Comparison of ENCODE assay signal across 25 cellular contexts in the genomic region with DNA sequence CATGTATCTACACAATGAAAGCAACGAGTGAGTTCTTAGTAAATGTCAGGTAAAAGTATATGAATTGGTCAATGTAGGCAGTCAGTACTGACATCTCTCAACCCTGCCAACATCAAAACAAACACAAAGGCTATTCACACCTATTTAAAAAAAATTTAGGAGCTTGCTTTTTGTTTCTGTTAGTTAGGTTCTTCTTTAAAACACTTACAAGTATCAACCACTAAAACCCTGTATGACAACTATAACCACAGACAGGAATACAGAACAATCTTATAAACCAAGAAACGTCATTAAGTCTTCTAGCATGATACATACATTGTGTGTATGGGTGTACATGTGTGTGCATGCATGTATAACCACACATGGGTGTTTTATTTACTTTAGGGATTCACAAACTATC.
"Had no signal": no experiment of that assay in that cellular context is flagged by ENCODE, and none has a peak within 500 bp of the region (broad histone marks: within the 10 kb centered on the region; RNA-seq: fewer than 3 reads in every experiment).

No MANE protein-coding gene starts in this region.

- H3K9ac ChIP-seq: KMS-11 had no signal

- ATAC-seq: activated CD8-positive, alpha-beta T cell treated with anti-CD3 and anti-CD28 coated beads for 36 hours; PC-3; SK-N-SH treated with all-trans-retinoic acid at 6 μM for 48 hours had no signal

- H3K36me3 ChIP-seq: adrenal gland, MG63 had no signal

- H3K27me3 Mint-ChIP-seq: activated naive CD8-positive, alpha-beta T cell treated with anti-CD3 and anti-CD28 coated beads, Interleukin-2, amount 10 ng/mL, durations not matched to agents 7 days and 5 days had no signal

- H3K27ac ChIP-seq: adrenal gland, KMS-11, SJSA1 had no signal

- H3K4me1 Mint-ChIP-seq: activated naive CD8-positive, alpha-beta T cell treated with anti-CD3 and anti-CD28 coated beads, Interleukin-2, amount 10 ng/mL, durations not matched to agents 7 days and 5 days had no signal

- H3K27me3 ChIP-seq: adrenal gland, MG63, SJSA1 had no signal

- DNase-seq: activated CD4-positive, alpha-beta T cell treated with anti-CD3 and anti-CD28 coated beads for 4 hours; activated CD8-positive, alpha-beta memory T cell treated with anti-CD3 and anti-CD28 coated beads, Interleukin-2, amount 50 U/mL, for 4 hours; activated CD8-positive, alpha-beta T cell treated with anti-CD3 and anti-CD28 coated beads for 36 hours; activated naive CD4-positive, alpha-beta T cell treated with anti-CD3 and anti-CD28 coated beads, Interleukin-2, amount 50 U/mL, for 16 hours; activated naive CD8-positive, alpha-beta T cell treated with anti-CD3 and anti-CD28 coated beads, Interleukin-2, amount 10 ng/mL, durations not matched to agents 7 days and 5 days; activated T-cell treated with anti-CD3 and anti-CD28 coated beads, Interleukin-2, amount 50 U/mL, for 72 hours; adrenal gland; anterior cingulate cortex; MG63; MV-4-11; NCI-H1105; NCI-H1436; NCI-H1694 treated with DMSO at 0.1 percent for 48 hours; NCI-H2029 treated with DMSO at 0.1 percent for 48 hours; NCI-H345; NCI-H510A treated with DMSO at 0.1 percent for 48 hours; NCI-H69; NK-92 treated with Interleukin-12 subunit alpha and Interleukin-12 subunit beta, amount 100 ng/mL, for 24 hours; PC-3; SHP77; SW 1271 had no signal

- H3K4me2 ChIP-seq: KMS-11 had no signal

- H3K27ac Mint-ChIP-seq: activated CD8-positive, alpha-beta T cell treated with anti-CD3 and anti-CD28 coated beads for 36 hours; activated naive CD8-positive, alpha-beta T cell treated with anti-CD3 and anti-CD28 coated beads, Interleukin-2, amount 10 ng/mL, durations not matched to agents 7 days and 5 days; activated T-cell treated with anti-CD3 and anti-CD28 coated beads, Interleukin-2, amount 50 U/mL, for 72 hours; T-helper 2 cell treated with Interferon-gamma antibody and Interleukin-4, amounts not matched to agents 5 μg/mL and 100 μg/mL, for 36 hours had no signal

- H3K36me3 Mint-ChIP-seq: activated naive CD8-positive, alpha-beta T cell treated with anti-CD3 and anti-CD28 coated beads, Interleukin-2, amount 10 ng/mL, durations not matched to agents 7 days and 5 days had no signal

- H3K9me3 ChIP-seq: adrenal gland, MG63, SJSA1 had no signal

- H3K4me3 Mint-ChIP-seq: activated CD8-positive, alpha-beta T cell treated with anti-CD3 and anti-CD28 coated beads for 36 hours; activated naive CD8-positive, alpha-beta T cell treated with anti-CD3 and anti-CD28 coated beads, Interleukin-2, amount 10 ng/mL, durations not matched to agents 7 days and 5 days; activated T-cell treated with anti-CD3 and anti-CD28 coated beads, Interleukin-2, amount 50 U/mL, for 72 hours; T-helper 2 cell treated with Interferon-gamma antibody and Interleukin-4, amounts not matched to agents 5 μg/mL and 100 μg/mL, for 36 hours had no signal

- H3K4me3 ChIP-seq: adrenal gland, MG63, SJSA1 had no signal

- H3K9me3 Mint-ChIP-seq: activated CD8-positive, alpha-beta T cell treated with anti-CD3 and anti-CD28 coated beads for 36 hours; activated naive CD8-positive, alpha-beta T cell treated with anti-CD3 and anti-CD28 coated beads, Interleukin-2, amount 10 ng/mL, durations not matched to agents 7 days and 5 days; activated T-cell treated with anti-CD3 and anti-CD28 coated beads, Interleukin-2, amount 50 U/mL, for 72 hours; T-helper 2 cell treated with Interferon-gamma antibody and Interleukin-4, amounts not matched to agents 5 μg/mL and 100 μg/mL, for 36 hours had no signal

- H3K4me1 ChIP-seq: SJSA1 had no signal
